Comparison of ENCODE assay signal across 9 cellular contexts in genomic region chr12:43760396-43760795, GRCh38. TPM values are rescaled to one million over a fixed set of nuclear protein-coding genes. Genes with fewer than 3 reads are reported as not detected.
DNase-seq lines count a peak whose midpoint lies in the region; ATAC-seq lines count a peak whose summit lies in the region.
"Had no signal": no experiment of that assay in that cellular context is flagged by ENCODE, and none has a peak within 500 bp of the region (broad histone marks: within the 10 kb centered on the region; RNA-seq: fewer than 3 reads in every experiment).

No MANE protein-coding gene starts in this region.

- POLR2A ChIA-PET in naive thymus-derived CD8-positive, alpha-beta T cell (lab: Charles Lee): interaction anchor here (1.9 kb wide), 1 partner anchor 8 kb away, joined by 8 read pairs; no protein-coding TSS in a partner anchor

- peak overlapping the region; percentile 98 to 100 (median 99) for H3K27ac Mint-ChIP-seq in naive thymus-derived CD8-positive, alpha-beta T cell

- no peaks in the 10 kb centered on the region for H3K9me3 ChIP-seq in BLaER1 treated with 17β-estradiol and CSF1 and Interleukin-3, amounts not matched to agents 10 nM and 100 nM (replicated peaks in 1 of 11)
- no peaks in the 10 kb centered on the region for H3K9me3 ChIP-seq in HUES6 (ENCODE audit: control insufficient read depth, insufficient read depth, low read depth, low read length)
- no peaks in the 10 kb centered on the region for H3K9me3 ChIP-seq in adipocyte (ENCODE audit: control insufficient read depth, low read length)
- no peaks in the 10 kb centered on the region for H3K9me3 ChIP-seq in SJCRH30 (replicated peaks)

- no peaks in the 10 kb centered on the region for H3K27me3 ChIP-seq in BLaER1 treated with 17β-estradiol and CSF1 and Interleukin-3, amounts not matched to agents 10 nM and 100 nM
- no peaks in the 10 kb centered on the region for H3K27me3 ChIP-seq in HUES6 (ENCODE audit: control insufficient read depth, insufficient read depth, low read length)
- H3K27me3 ChIP-seq in adipocyte (replicated peaks; ENCODE audit: control insufficient read depth, insufficient read depth, low read length): no peaks in the 10 kb centered on the region
- no peaks in the 10 kb centered on the region for H3K27me3 ChIP-seq in H7 (ENCODE audit: control insufficient read depth, insufficient read depth, low read length)
- no peaks in the 10 kb centered on the region for H3K27me3 ChIP-seq in SJCRH30

- peaks cover 0 to 23% (median 0%) of the 10 kb centered on the region in 11 experiments; a peak in 8 of 22 replicates for H4K20me1 ChIP-seq in BLaER1 treated with 17β-estradiol and CSF1 and Interleukin-3, amounts not matched to agents 10 nM and 100 nM

- peak overlapping the region in 7 of 11 experiments; percentile 83 to 91 (median 88); a peak in 9 of 22 replicates for H3K9ac ChIP-seq in BLaER1 treated with 17β-estradiol and CSF1 and Interleukin-3, amounts not matched to agents 10 nM and 100 nM
- no peak overlapping the region for H3K9ac ChIP-seq in HUES6 (ENCODE audit: low read length)
- H3K9ac ChIP-seq in adipocyte (ENCODE audit: low read length): no peak overlapping the region

- peaks cover 0 to 5% (median 0%) of the 10 kb centered on the region in 9 donors for H3K9me3 Mint-ChIP-seq in naive thymus-derived CD8-positive, alpha-beta T cell

- H3K4me1 ChIP-seq in BLaER1 treated with 17β-estradiol and CSF1 and Interleukin-3, amounts not matched to agents 10 nM and 100 nM: peaks cover 24 to 52% (median 42%) of the 10 kb centered on the region in 10 experiments
- H3K4me1 ChIP-seq in HUES6 (ENCODE audit: control insufficient read depth, insufficient read depth, low read length): peaks cover 36% of the 10 kb centered on the region
- peaks cover 21% of the 10 kb centered on the region for H3K4me1 ChIP-seq in adipocyte (ENCODE audit: control insufficient read depth, insufficient read depth, low read length)
- no peaks in the 10 kb centered on the region; the same call in 1 of the 2 replicates for H3K4me1 ChIP-seq in SJCRH30

- no peak for ATAC-seq in naive thymus-derived CD8-positive, alpha-beta T cell
- ATAC-seq in GM21576 (IDR thresholded peaks at IDR 0.05; ENCODE audit: unreplicated experiment): no peak

- peaks cover 34 to 76% (median 73%) of the 10 kb centered on the region in 4 donors for H3K4me1 Mint-ChIP-seq in naive thymus-derived CD8-positive, alpha-beta T cell

- H3K4me2 ChIP-seq in BLaER1 treated with 17β-estradiol and CSF1 and Interleukin-3, amounts not matched to agents 10 nM and 100 nM: peak overlapping the region; percentile 77 to 95 (median 90)

- H3K27ac ChIP-seq in BLaER1 treated with 17β-estradiol and CSF1 and Interleukin-3, amounts not matched to agents 10 nM and 100 nM: no peak overlapping the region
- H3K27ac ChIP-seq in HUES6 (ENCODE audit: low read depth, low read length) (no peak overlapping the region), SJCRH30 (no peak overlapping the region)

- DNase-seq in adipocyte (ENCODE audit: low read depth): no peak
- no peak for DNase-seq in naive thymus-derived CD8-positive, alpha-beta T cell
- no peak for DNase-seq in NCI-H526 (lab: John Stamatoyannopoulos, UW)
- no peak for DNase-seq in H7
- DNase-seq in SJCRH30: no peak
- DNase-seq: central memory CD4-positive, alpha-beta T cell had no signal

- H3K36me3 Mint-ChIP-seq in naive thymus-derived CD8-positive, alpha-beta T cell: peaks cover 7 to 20% (median 16%) of the 10 kb centered on the region in 3 donors

- H3K27me3 Mint-ChIP-seq in naive thymus-derived CD8-positive, alpha-beta T cell: no peaks in the 10 kb centered on the region

- peak overlapping the region; percentile 78 to 99 (median 98) for H3K4me3 Mint-ChIP-seq in naive thymus-derived CD8-positive, alpha-beta T cell

- peaks cover 8 to 27% (median 19%) of the 10 kb centered on the region in 11 experiments; a peak in 16 of 22 replicates for H3K36me3 ChIP-seq in BLaER1 treated with 17β-estradiol and CSF1 and Interleukin-3, amounts not matched to agents 10 nM and 100 nM
- H3K36me3 ChIP-seq in HUES6 (ENCODE audit: control insufficient read depth, insufficient read depth, low read length) (no peaks in the 10 kb centered on the region), adipocyte (ENCODE audit: control insufficient read depth, insufficient read depth, low read length, severe bottlenecking) (no peaks in the 10 kb centered on the region), H7 (replicated peaks; ENCODE audit: control insufficient read depth, insufficient read depth, low read length) (no peaks in the 10 kb centered on the region), SJCRH30 (no peaks in the 10 kb centered on the region)

- H3K4me3 ChIP-seq in BLaER1 treated with 17β-estradiol and CSF1 and Interleukin-3, amounts not matched to agents 10 nM and 100 nM: peak overlapping the region; percentile 76 to 89 (median 82)
- peak overlapping the region; percentile 93 for H3K4me3 ChIP-seq in HUES6 (ENCODE audit: low read depth, low read length)
- peak overlapping the region; percentile 90 for H3K4me3 ChIP-seq in adipocyte (ENCODE audit: low read length)
- H3K4me3 ChIP-seq in H7 (ENCODE audit: insufficient read depth, low read depth, low read length): no peak overlapping the region
- no peak overlapping the region for H3K4me3 ChIP-seq in SJCRH30

RNA-seq across cellular contexts. Expression of gene IRAK4, which starts 1.6 kb away (rescaled TPM):
- 10 to 100 TPM; 55.1 to 60.7 TPM for total RNA-seq in naive thymus-derived CD8-positive, alpha-beta T cell
- 10 to 100 TPM; 23.7 to 31.5 (median 26.9) TPM for polyA plus RNA-seq in naive thymus-derived CD8-positive, alpha-beta T cell
- total RNA-seq in H7 (2014; rRNA removed; shearing (Covaris generic)): 4.5 and 5.7 TPM in 2 replicates
- total RNA-seq in SJCRH30 (2014; rRNA removed; shearing (Covaris generic)): 13.5 and 15.7 TPM in 2 replicates

RNA-seq across cellular contexts. Expression of gene PUS7L, which starts 1.8 kb away (rescaled TPM):
- total RNA-seq in naive thymus-derived CD8-positive, alpha-beta T cell: 10 to 100 TPM; 26.2 to 26.7 TPM
- polyA plus RNA-seq in naive thymus-derived CD8-positive, alpha-beta T cell: 10 to 100 TPM; 29.9 to 42.9 (median 38.6) TPM
- total RNA-seq in H7 (2014; rRNA removed; shearing (Covaris generic)): 11.9 and 22.3 TPM in 2 replicates
- 29.2 and 35.7 TPM in 2 replicates for total RNA-seq in SJCRH30 (2014; rRNA removed; shearing (Covaris generic))

RNA-seq across cellular contexts. Expression of gene TWF1, which starts 45.7 kb away (rescaled TPM):
- 10 to 100 TPM; 35.5 to 44.1 TPM for total RNA-seq in naive thymus-derived CD8-positive, alpha-beta T cell
- polyA plus RNA-seq in naive thymus-derived CD8-positive, alpha-beta T cell: 10 to 100 TPM; 12.7 to 21.2 (median 14.2) TPM
- total RNA-seq in H7 (2014; rRNA removed; shearing (Covaris generic)): 37.1 and 55.0 TPM in 2 replicates
- 125 and 147 TPM in 2 replicates for total RNA-seq in SJCRH30 (2014; rRNA removed; shearing (Covaris generic))

Comparison
In these comparisons a context has a peak if more than half of its experiments do, and no peak if none do; other contexts are left out.
1. H3K4me3 ChIP-seq: peak in BLaER1 treated with 17β-estradiol and CSF1 and Interleukin-3, amounts not matched to agents 10 nM and 100 nM (10 of 10), HUES6 (single experiment) and adipocyte (single experiment); none in H7 (single experiment) and SJCRH30 (single experiment).
2. H3K9ac ChIP-seq: peak in BLaER1 treated with 17β-estradiol and CSF1 and Interleukin-3, amounts not matched to agents 10 nM and 100 nM (7 of 11); none in HUES6 (single experiment) and adipocyte (single experiment).